Comparison of ENCODE assay signal across 8 cellular contexts in genomic region chr9:97982191-97982718, GRCh38. TPM values are rescaled to one million over a fixed set of nuclear protein-coding genes. Genes with fewer than 3 reads are reported as not detected.
DNase-seq lines count a peak whose midpoint lies in the region; ATAC-seq, FAIRE-seq and TF ChIP-seq lines count a peak whose summit lies in the region.

No MANE protein-coding gene starts in this region.

- H3K27me3 ChIP-seq in HUES64 (ENCODE audit: insufficient read depth, low read length), result peaks cover 84% of the 10 kb centered on the region
- H3K27me3 ChIP-seq in breast epithelium, result no peaks in the 10 kb centered on the region
- H3K27me3 ChIP-seq in mononuclear cell (ENCODE audit: insufficient read depth, low read length), result no peaks in the 10 kb centered on the region

- H3K9me3 ChIP-seq in A549 (no peaks in the 10 kb centered on the region), HUES64 (ENCODE audit: insufficient read depth, low read depth, low read length) (peaks cover 5% of the 10 kb centered on the region; the same call in 1 of the 2 replicates), breast epithelium (no peaks in the 10 kb centered on the region), mononuclear cell (ENCODE audit: low read depth, low read length) (no peaks in the 10 kb centered on the region)

- intact Hi-C loops in breast epithelium (cut with DNase I; ENCODE audit: low total_unique reads), result no loop called here

- peak in 1 of 2 experiments; percentile 1; a peak in 1 of 6 replicates for ATAC-seq in A549
- ATAC-seq in HG03342 (IDR thresholded peaks at IDR 0.05; ENCODE audit: unreplicated experiment), result no peak

- FAIRE-seq in A549 (lab: Jason Lieb, UNC), result no peak

- peaks cover 31% of the 10 kb centered on the region for H3K4me1 ChIP-seq in A549
- peaks cover 6% of the 10 kb centered on the region; the same call in 1 of the 2 replicates for H3K4me1 ChIP-seq in HUES64 (ENCODE audit: insufficient read depth, low read length)
- peaks cover 0 to 8% of the 10 kb centered on the region in 2 donors for H3K4me1 ChIP-seq in breast epithelium
- H3K4me1 ChIP-seq in mononuclear cell (ENCODE audit: insufficient read depth, low read length), result peaks cover 25% of the 10 kb centered on the region

- peak overlapping the region; percentile 91 for H3K4me2 ChIP-seq in A549

- H3K27ac ChIP-seq in A549, result peak overlapping the region; percentile 99
- no peak overlapping the region for H3K27ac ChIP-seq in HUES64 (ENCODE audit: low read depth, low read length)
- H3K27ac ChIP-seq in breast epithelium, result peak overlapping the region; percentile 98 to 99

- no peak for TF ChIP-seq RAD21 in A549 (conservative IDR thresholded peaks at IDR 0.05 in 1 of 2, IDR thresholded peaks at IDR 0.05 in 1 of 2)

- no peak for TF ChIP-seq POLR2A in A549 (IDR thresholded peaks at IDR 0.05; ENCODE audit: low read length)
- no peak for TF ChIP-seq POLR2A in breast epithelium (IDR thresholded peaks at IDR 0.05)

- 13% methylated on average over 16 of the region's 16 CpGs for WGBS in A549 (ENCODE audit: missing lambda C conversion rate)
- 1% methylated on average over 15 of the region's 16 CpGs for WGBS in HUES64

- DNase-seq in A549 (ENCODE audit: low read depth in 1 of 2, low spot score in 1 of 2), result no peak
- DNase-seq in breast epithelium (ENCODE audit: low spot score in 2 of 2), result no peak
- no peak for DNase-seq in NK-92 treated with Interleukin-12 subunit alpha and Interleukin-12 subunit beta, amount 100 ng/mL, for 24 hours (lab: John Stamatoyannopoulos, UW)
- no peak for DNase-seq in COLO668 (lab: John Stamatoyannopoulos, UW; ENCODE audit: unreplicated experiment)
- no peak for DNase-seq in DMS114 treated with DMSO at 0.1 percent for 48 hours (lab: John Stamatoyannopoulos, UW; ENCODE audit: unreplicated experiment)

- peak overlapping the region; percentile 86 for H3K4me3 ChIP-seq in A549
- H3K4me3 ChIP-seq in HUES64 (ENCODE audit: low read length), result peak overlapping the region; percentile 88
- peak overlapping the region; percentile 63 to 99 (median 80) for H3K4me3 ChIP-seq in breast epithelium
- H3K4me3 ChIP-seq in mononuclear cell (ENCODE audit: low read length), result peak overlapping the region; percentile 86

- H3K36me3 ChIP-seq in HUES64 (ENCODE audit: insufficient read depth, low read length) (0 out of 2 replicates have a peak, but pooled peaks cover 3% of the 10 kb centered on the region), breast epithelium (no peaks in the 10 kb centered on the region)

- POLR2A ChIA-PET in A549 (lab: Yijun Ruan, JAX), result interaction anchor here (0.9 to 2.5 kb wide), 4 partner anchors 15 to 349 kb away, joined by 4 to 13 read pairs (median 6); partner anchors contain the start of genes NANS, NCBP1, TRMO and TSTD2

- CTCF ChIA-PET in A549 (lab: Yijun Ruan, JAX), result interaction anchor here (0.6 to 3.4 kb wide), 14 partner anchors 10 to 70 kb away, joined by 3 to 35 read pairs (median 4); partner anchors contain the start of gene TRMO

- TF ChIP-seq EP300 in A549 (IDR thresholded peaks at IDR 0.05), result no peak

- TF ChIP-seq CTCF in A549 (IDR thresholded peaks at IDR 0.05) (no peak), breast epithelium (IDR thresholded peaks at IDR 0.05) (no peak)

- H3K9ac ChIP-seq in HUES64 (ENCODE audit: low read depth, low read length), result peak overlapping the region; percentile 64

TF ChIP-seq in A549, 52 proteins besides CTCF, POLR2A, EP300 and RAD21:
- no peak for TF ChIP-seq HOXA7 (CRISPR knock-in tag; IDR thresholded peaks at IDR 0.05)
- TF ChIP-seq HOXB13 (CRISPR knock-in tag; IDR thresholded peaks at IDR 0.05; ENCODE audit: low read depth), result no peak
- TF ChIP-seq ZSCAN20 (CRISPR knock-in tag; IDR thresholded peaks at IDR 0.05), result 0 out of 2 replicates have a peak, but pooled peaks have one; percentile 14

RNA-seq across cellular contexts. Expression of gene ANP32B, which starts 0.9 kb away (rescaled TPM):
- polyA plus RNA-seq in A549 (2011; rRNA removed) (97.0 and 127 TPM in 2 replicates), A549 (2017; fragmentation: RNase III; extraction: RNeasy Plus Mini Kit Qiagen cat#74134 plus additional on column Dnase treatment) (346 to 360 TPM (median 350 TPM) in 3 replicates)
- 49.0 and 58.8 TPM in 2 replicates for polyA plus RNA-seq in A549 (2012; cell fraction: cytosol; rRNA removed)
- 12.9 and 16.1 TPM in 2 replicates for polyA plus RNA-seq in A549 (2012; cell fraction: nucleus; rRNA removed)
- 24.4 and 30.3 TPM in 2 replicates for polyA minus RNA-seq in A549 (2011; rRNA and poly(A)+ RNA removed)
- 105 TPM for polyA plus RNA-seq in HUES64 (2013, experiment 1 of 2)
- polyA plus RNA-seq in HUES64 (2013, experiment 2 of 2), result 144 TPM
- total RNA-seq in breast epithelium (10 to 100 TPM; 37.0 to 54.7 (median 44.0) TPM), mononuclear cell (28.1 TPM)

RNA-seq across cellular contexts. Expression of gene HEMGN, which starts 44.3 kb away (rescaled TPM):
- polyA plus RNA-seq in A549 (2011; rRNA removed) (not detected in 2 replicates), A549 (2017; fragmentation: RNase III; extraction: RNeasy Plus Mini Kit Qiagen cat#74134 plus additional on column Dnase treatment) (not detected in 3 replicates)
- polyA plus RNA-seq in A549 (2012; cell fraction: cytosol; rRNA removed), result not detected in 2 replicates
- not detected in 2 replicates for polyA plus RNA-seq in A549 (2012; cell fraction: nucleus; rRNA removed)
- not detected in 2 replicates for polyA minus RNA-seq in A549 (2011; rRNA and poly(A)+ RNA removed)
- not detected for polyA plus RNA-seq in HUES64 (2013, experiment 1 of 2)
- polyA plus RNA-seq in HUES64 (2013, experiment 2 of 2), result not detected
- total RNA-seq in breast epithelium (not detected), mononuclear cell (8.6 TPM)

RNA-seq across cellular contexts. Expression of gene TRMO, which starts 60.0 kb away (rescaled TPM):
- polyA plus RNA-seq in A549 (2011; rRNA removed), result 18.8 and 19.4 TPM in 2 replicates
- 11.3 and 12.2 TPM in 2 replicates for polyA plus RNA-seq in A549 (2012; cell fraction: cytosol; rRNA removed)
- polyA plus RNA-seq in A549 (2012; cell fraction: nucleus; rRNA removed), result 8.0 and 15.0 TPM in 2 replicates
- 12.0 to 13.1 TPM (median 12.3 TPM) in 3 replicates for polyA plus RNA-seq in A549 (2017; fragmentation: RNase III; extraction: RNeasy Plus Mini Kit Qiagen cat#74134 plus additional on column Dnase treatment)
- 15.9 and 16.4 TPM in 2 replicates for polyA minus RNA-seq in A549 (2011; rRNA and poly(A)+ RNA removed)
- 5.5 TPM for polyA plus RNA-seq in HUES64 (2013, experiment 1 of 2)
- 5.7 TPM for polyA plus RNA-seq in HUES64 (2013, experiment 2 of 2)
- 10 to 100 TPM; 29.8 to 46.8 (median 35.4) TPM for total RNA-seq in breast epithelium
- 61.8 TPM for total RNA-seq in mononuclear cell
